ENCODE assay signal across 8 cellular contexts in genomic region chr2:109301746-109302145, GRCh38.
"Had no signal": no experiment of that assay in that cellular context is flagged by ENCODE, and none has a peak within 500 bp of the region (broad histone marks: within the 10 kb centered on the region; RNA-seq: fewer than 3 reads in every experiment).

No MANE protein-coding gene starts in this region.

- H3K4me3 ChIP-seq: GM23248, HAP-1 had no signal

- H3K36me3 ChIP-seq: HAP-1 had no signal

- DNase-seq: GM23248, GOT3, H7, HFFc6, KBM-7 had no signal

- H3K4me1 ChIP-seq: HAP-1 had no signal

- H3K27ac ChIP-seq: GM23248, HL-60 had no signal

- H3K9ac ChIP-seq: GM23248 had no signal

- ATAC-seq: HCT116 had no signal

- H3K9me3 ChIP-seq: HAP-1 had no signal

- H2AFZ ChIP-seq: GM23248 had no signal
